In the genomic region with DNA sequence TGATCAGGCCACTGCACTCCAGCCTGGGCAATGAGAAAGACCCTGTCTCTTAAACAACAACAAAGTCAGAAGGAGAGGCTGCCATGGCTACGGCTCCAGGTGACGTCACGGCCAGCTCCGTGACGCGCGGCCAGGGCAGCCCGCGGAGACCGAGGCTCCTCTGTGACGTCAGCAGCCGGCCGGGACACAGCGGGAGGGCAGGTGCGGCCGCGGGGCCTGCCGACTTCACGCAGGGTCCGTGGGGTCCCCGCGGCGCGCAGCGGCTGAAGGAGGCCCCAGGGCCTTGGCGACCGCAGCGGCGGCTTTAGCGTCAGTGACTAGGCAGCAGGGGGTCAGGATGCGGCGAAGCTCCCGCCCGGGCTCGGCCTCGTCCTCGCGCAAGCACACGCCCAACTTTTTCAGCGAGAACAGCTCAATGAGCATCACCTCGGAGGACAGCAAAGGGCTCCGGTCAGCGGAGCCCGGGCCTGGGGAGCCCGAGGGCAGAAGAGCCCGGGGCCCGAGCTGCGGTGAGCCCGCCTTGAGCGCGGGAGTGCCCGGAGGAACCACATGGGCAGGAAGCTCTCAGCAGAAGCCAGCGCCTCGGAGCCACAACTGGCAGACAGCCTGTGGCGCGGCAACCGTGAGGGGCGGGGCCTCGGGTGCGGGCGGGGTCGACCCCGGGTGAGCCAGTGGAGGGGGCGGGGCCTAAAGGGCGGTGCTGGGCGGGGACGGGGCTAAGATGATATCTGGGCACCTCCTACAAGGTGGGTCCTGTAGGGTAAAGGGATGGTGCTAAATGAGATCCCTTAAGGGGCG, we compare ENCODE assay signal across 1 cellular context.
TF ChIP-seq lines count a peak whose summit lies in the region.

A gene with protein sequence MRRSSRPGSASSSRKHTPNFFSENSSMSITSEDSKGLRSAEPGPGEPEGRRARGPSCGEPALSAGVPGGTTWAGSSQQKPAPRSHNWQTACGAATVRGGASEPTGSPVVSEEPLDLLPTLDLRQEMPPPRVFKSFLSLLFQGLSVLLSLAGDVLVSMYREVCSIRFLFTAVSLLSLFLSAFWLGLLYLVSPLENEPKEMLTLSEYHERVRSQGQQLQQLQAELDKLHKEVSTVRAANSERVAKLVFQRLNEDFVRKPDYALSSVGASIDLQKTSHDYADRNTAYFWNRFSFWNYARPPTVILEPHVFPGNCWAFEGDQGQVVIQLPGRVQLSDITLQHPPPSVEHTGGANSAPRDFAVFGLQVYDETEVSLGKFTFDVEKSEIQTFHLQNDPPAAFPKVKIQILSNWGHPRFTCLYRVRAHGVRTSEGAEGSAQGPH (plus strand): TSS at position 163 of the 798 bp plus-strand sequence. CDS start 175 bp downstream, at position 338.

TF ChIP-seq in HepG2, 621 proteins besides CTCF, POLR2A, EP300 and RAD21 (continued from another document and continues in another):
- TF ChIP-seq, protein P1, sequence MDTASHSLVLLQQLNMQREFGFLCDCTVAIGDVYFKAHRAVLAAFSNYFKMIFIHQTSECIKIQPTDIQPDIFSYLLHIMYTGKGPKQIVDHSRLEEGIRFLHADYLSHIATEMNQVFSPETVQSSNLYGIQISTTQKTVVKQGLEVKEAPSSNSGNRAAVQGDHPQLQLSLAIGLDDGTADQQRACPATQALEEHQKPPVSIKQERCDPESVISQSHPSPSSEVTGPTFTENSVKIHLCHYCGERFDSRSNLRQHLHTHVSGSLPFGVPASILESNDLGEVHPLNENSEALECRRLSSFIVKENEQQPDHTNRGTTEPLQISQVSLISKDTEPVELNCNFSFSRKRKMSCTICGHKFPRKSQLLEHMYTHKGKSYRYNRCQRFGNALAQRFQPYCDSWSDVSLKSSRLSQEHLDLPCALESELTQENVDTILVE (CRISPR knock-in tag; IDR thresholded peaks at IDR 0.05) = peak; percentile 43; the same call in 1 of the 2 replicates
- TF ChIP-seq ZNF160 (CRISPR knock-in tag; IDR thresholded peaks at IDR 0.05) (peak; percentile 94), ZSCAN12 (CRISPR knock-in tag; IDR thresholded peaks at IDR 0.05) (peak; percentile 99), HIVEP1 (CRISPR knock-in tag; IDR thresholded peaks at IDR 0.05) (peak; percentile 81; the same call in 1 of the 2 replicates), LCORL (IDR thresholded peaks at IDR 0.05) (no peak), LCORL (CRISPR knock-in tag; IDR thresholded peaks at IDR 0.05) (no peak; the same call in 1 of the 2 replicates), ZNF235 (CRISPR knock-in tag; IDR thresholded peaks at IDR 0.05; ENCODE audit: borderline replicate concordance) (0 out of 2 replicates have a peak, but pooled peaks have one; percentile 62), ZNF24 (IDR thresholded peaks at IDR 0.05) (peak; percentile 72), ZNF589 (CRISPR knock-in tag; conservative IDR thresholded peaks at IDR 0.05) (peak; percentile 99), ZNF747 (CRISPR knock-in tag; IDR thresholded peaks at IDR 0.05; ENCODE audit: borderline replicate concordance) (no peak; the same call in 1 of the 2 replicates), ZFYVE20 (CRISPR knock-in tag; IDR thresholded peaks at IDR 0.05; ENCODE audit: borderline replicate concordance, low read depth) (peak; percentile 94), ZNF75D (CRISPR knock-in tag; IDR thresholded peaks at IDR 0.05; ENCODE audit: borderline replicate concordance) (peak; percentile 97; the same call in 1 of the 2 replicates), SP140L (CRISPR knock-in tag; IDR thresholded peaks at IDR 0.05; ENCODE audit: borderline replicate concordance) (peak; percentile 92; the same call in 1 of the 2 replicates), SP2 (CRISPR knock-in tag; IDR thresholded peaks at IDR 0.05) (peak; percentile 32; the same call in 1 of the 2 replicates), HNRNPLL (IDR thresholded peaks at IDR 0.05; ENCODE audit: low read depth, low read length, poor library complexity, severe bottlenecking) (peak; percentile 78), FOXA3 (CRISPR knock-in tag; IDR thresholded peaks at IDR 0.05) (no peak), DPF2 (CRISPR knock-in tag; IDR thresholded peaks at IDR 0.05; ENCODE audit: borderline replicate concordance, low read depth) (0 out of 2 replicates have a peak, but pooled peaks have one; percentile 41), JUND (CRISPR knock-in tag; IDR thresholded peaks at IDR 0.05) (no peak), ZNF382 (CRISPR knock-in tag; IDR thresholded peaks at IDR 0.05; ENCODE audit: borderline replicate concordance) (no peak; the same call in 1 of the 2 replicates), RBFOX2 (IDR thresholded peaks at IDR 0.05; ENCODE audit: low read depth, low read length) (peak; percentile 88), DR1 (CRISPR knock-in tag; IDR thresholded peaks at IDR 0.05) (peak; percentile 81), FOXC1 (CRISPR knock-in tag; IDR thresholded peaks at IDR 0.05; ENCODE audit: borderline replicate concordance) (no peak; the same call in 1 of the 2 replicates), NFIB (CRISPR knock-in tag; IDR thresholded peaks at IDR 0.05; ENCODE audit: borderline replicate concordance) (no peak), ZNF383 (CRISPR knock-in tag; IDR thresholded peaks at IDR 0.05; ENCODE audit: borderline replicate concordance) (no peak), FIP1L1 (IDR thresholded peaks at IDR 0.05; ENCODE audit: borderline replicate concordance, insufficient read depth, low read depth, low read length) (peak; percentile 31; the same call in 1 of the 2 replicates), ZNF773 (CRISPR knock-in tag; IDR thresholded peaks at IDR 0.05; ENCODE audit: borderline replicate concordance) (peak; percentile 99), GTF2F1 (IDR thresholded peaks at IDR 0.05; ENCODE audit: low read length) (no peak)
- TF ChIP-seq, protein P2, sequence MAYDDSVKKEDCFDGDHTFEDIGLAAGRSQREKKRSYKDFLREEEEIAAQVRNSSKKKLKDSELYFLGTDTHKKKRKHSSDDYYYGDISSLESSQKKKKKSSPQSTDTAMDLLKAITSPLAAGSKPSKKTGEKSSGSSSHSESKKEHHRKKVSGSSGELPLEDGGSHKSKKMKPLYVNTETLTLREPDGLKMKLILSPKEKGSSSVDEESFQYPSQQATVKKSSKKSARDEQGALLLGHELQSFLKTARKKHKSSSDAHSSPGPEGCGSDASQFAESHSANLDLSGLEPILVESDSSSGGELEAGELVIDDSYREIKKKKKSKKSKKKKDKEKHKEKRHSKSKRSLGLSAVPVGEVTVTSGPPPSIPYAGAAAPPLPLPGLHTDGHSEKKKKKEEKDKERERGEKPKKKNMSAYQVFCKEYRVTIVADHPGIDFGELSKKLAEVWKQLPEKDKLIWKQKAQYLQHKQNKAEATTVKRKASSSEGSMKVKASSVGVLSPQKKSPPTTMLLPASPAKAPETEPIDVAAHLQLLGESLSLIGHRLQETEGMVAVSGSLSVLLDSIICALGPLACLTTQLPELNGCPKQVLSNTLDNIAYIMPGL (CRISPR knock-in tag; IDR thresholded peaks at IDR 0.05; ENCODE audit: borderline replicate concordance in 1 of 2, low read depth in 1 of 2) = peak in 1 of 2 experiments; percentile 21; a peak in 2 of 4 replicates
- TF ChIP-seq, protein P3, sequence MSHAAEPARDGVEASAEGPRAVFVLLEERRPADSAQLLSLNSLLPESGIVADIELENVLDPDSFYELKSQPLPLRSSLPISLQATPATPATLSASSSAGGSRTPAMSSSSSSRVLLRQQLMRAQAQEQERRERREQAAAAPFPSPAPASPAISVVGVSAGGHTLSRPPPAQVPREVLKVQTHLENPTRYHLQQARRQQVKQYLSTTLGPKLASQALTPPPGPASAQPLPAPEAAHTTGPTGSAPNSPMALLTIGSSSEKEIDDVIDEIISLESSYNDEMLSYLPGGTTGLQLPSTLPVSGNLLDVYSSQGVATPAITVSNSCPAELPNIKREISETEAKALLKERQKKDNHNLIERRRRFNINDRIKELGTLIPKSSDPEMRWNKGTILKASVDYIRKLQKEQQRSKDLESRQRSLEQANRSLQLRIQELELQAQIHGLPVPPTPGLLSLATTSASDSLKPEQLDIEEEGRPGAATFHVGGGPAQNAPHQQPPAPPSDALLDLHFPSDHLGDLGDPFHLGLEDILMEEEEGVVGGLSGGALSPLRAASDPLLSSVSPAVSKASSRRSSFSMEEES (CRISPR knock-in tag; IDR thresholded peaks at IDR 0.05) = peak; percentile 95
- TF ChIP-seq, protein P4, sequence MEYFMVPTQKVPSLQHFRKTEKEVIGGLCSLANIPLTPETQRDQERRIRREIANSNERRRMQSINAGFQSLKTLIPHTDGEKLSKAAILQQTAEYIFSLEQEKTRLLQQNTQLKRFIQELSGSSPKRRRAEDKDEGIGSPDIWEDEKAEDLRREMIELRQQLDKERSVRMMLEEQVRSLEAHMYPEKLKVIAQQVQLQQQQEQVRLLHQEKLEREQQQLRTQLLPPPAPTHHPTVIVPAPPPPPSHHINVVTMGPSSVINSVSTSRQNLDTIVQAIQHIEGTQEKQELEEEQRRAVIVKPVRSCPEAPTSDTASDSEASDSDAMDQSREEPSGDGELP (IDR thresholded peaks at IDR 0.05; ENCODE audit: borderline replicate concordance, low read depth) = peak; percentile 60
- TF ChIP-seq, protein P5, sequence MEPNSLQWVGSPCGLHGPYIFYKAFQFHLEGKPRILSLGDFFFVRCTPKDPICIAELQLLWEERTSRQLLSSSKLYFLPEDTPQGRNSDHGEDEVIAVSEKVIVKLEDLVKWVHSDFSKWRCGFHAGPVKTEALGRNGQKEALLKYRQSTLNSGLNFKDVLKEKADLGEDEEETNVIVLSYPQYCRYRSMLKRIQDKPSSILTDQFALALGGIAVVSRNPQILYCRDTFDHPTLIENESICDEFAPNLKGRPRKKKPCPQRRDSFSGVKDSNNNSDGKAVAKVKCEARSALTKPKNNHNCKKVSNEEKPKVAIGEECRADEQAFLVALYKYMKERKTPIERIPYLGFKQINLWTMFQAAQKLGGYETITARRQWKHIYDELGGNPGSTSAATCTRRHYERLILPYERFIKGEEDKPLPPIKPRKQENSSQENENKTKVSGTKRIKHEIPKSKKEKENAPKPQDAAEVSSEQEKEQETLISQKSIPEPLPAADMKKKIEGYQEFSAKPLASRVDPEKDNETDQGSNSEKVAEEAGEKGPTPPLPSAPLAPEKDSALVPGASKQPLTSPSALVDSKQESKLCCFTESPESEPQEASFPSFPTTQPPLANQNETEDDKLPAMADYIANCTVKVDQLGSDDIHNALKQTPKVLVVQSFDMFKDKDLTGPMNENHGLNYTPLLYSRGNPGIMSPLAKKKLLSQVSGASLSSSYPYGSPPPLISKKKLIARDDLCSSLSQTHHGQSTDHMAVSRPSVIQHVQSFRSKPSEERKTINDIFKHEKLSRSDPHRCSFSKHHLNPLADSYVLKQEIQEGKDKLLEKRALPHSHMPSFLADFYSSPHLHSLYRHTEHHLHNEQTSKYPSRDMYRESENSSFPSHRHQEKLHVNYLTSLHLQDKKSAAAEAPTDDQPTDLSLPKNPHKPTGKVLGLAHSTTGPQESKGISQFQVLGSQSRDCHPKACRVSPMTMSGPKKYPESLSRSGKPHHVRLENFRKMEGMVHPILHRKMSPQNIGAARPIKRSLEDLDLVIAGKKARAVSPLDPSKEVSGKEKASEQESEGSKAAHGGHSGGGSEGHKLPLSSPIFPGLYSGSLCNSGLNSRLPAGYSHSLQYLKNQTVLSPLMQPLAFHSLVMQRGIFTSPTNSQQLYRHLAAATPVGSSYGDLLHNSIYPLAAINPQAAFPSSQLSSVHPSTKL (CRISPR knock-in tag; IDR thresholded peaks at IDR 0.05) = peak; percentile 69
- TF ChIP-seq, protein P6, sequence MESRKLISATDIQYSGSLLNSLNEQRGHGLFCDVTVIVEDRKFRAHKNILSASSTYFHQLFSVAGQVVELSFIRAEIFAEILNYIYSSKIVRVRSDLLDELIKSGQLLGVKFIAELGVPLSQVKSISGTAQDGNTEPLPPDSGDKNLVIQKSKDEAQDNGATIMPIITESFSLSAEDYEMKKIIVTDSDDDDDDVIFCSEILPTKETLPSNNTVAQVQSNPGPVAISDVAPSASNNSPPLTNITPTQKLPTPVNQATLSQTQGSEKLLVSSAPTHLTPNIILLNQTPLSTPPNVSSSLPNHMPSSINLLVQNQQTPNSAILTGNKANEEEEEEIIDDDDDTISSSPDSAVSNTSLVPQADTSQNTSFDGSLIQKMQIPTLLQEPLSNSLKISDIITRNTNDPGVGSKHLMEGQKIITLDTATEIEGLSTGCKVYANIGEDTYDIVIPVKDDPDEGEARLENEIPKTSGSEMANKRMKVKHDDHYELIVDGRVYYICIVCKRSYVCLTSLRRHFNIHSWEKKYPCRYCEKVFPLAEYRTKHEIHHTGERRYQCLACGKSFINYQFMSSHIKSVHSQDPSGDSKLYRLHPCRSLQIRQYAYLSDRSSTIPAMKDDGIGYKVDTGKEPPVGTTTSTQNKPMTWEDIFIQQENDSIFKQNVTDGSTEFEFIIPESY (CRISPR knock-in tag; IDR thresholded peaks at IDR 0.05) = peak; percentile 29; the same call in 1 of the 2 replicates
- TF ChIP-seq, protein P7, sequence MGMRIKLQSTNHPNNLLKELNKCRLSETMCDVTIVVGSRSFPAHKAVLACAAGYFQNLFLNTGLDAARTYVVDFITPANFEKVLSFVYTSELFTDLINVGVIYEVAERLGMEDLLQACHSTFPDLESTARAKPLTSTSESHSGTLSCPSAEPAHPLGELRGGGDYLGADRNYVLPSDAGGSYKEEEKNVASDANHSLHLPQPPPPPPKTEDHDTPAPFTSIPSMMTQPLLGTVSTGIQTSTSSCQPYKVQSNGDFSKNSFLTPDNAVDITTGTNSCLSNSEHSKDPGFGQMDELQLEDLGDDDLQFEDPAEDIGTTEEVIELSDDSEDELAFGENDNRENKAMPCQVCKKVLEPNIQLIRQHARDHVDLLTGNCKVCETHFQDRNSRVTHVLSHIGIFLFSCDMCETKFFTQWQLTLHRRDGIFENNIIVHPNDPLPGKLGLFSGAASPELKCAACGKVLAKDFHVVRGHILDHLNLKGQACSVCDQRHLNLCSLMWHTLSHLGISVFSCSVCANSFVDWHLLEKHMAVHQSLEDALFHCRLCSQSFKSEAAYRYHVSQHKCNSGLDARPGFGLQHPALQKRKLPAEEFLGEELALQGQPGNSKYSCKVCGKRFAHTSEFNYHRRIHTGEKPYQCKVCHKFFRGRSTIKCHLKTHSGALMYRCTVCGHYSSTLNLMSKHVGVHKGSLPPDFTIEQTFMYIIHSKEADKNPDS (CRISPR knock-in tag; IDR thresholded peaks at IDR 0.05) = no peak
- TF ChIP-seq, protein P8, sequence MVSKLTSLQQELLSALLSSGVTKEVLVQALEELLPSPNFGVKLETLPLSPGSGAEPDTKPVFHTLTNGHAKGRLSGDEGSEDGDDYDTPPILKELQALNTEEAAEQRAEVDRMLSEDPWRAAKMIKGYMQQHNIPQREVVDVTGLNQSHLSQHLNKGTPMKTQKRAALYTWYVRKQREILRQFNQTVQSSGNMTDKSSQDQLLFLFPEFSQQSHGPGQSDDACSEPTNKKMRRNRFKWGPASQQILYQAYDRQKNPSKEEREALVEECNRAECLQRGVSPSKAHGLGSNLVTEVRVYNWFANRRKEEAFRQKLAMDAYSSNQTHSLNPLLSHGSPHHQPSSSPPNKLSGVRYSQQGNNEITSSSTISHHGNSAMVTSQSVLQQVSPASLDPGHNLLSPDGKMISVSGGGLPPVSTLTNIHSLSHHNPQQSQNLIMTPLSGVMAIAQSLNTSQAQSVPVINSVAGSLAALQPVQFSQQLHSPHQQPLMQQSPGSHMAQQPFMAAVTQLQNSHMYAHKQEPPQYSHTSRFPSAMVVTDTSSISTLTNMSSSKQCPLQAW (CRISPR knock-in tag; IDR thresholded peaks at IDR 0.05) = peak; percentile 86
